ENCODE assay signal across 18 cellular contexts in the genomic region with DNA sequence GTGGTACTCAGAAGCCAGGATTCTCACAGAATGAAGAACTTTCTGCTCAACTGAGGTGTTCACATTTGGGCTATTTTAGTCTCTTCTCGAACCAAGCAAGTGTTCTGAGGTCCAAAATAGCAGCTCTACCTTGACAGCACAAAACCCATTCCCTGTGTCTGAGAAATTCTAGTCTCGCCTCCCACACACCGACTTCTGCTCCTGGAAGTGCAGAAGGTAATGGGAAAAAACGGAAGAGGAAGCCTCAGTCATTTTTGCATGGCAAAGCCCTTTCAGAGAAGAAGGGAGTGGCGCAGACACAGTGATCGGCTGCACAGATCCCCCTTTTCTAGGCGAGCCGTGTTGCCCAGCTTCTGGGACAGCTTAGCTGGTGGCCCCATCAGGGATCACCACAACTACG. TPM values are rescaled to one million over a fixed set of nuclear protein-coding genes. Genes with fewer than 3 reads are reported as not detected.
A peak's percentile ranks its signal among the peaks of the same experiment; 100 is the strongest.
DNase-seq lines count a peak whose midpoint lies in the region; TF ChIP-seq lines count a peak whose summit lies in the region.
"Had no signal": no experiment of that assay in that cellular context is flagged by ENCODE, and none has a peak within 500 bp of the region (broad histone marks: within the 10 kb centered on the region; RNA-seq: fewer than 3 reads in every experiment).

No MANE protein-coding gene starts in this region.

- DNase-seq in Karpas-422 (peak; percentile 16), head of caudate nucleus (peak in 35 of 42 donors; percentile 16 to 85 (median 55)), superior temporal gyrus (ENCODE audit: extremely low spot score) (peak; percentile 39), colonic mucosa (no peak), ureter (ENCODE audit: low spot score) (no peak)
- DNase-seq in activated T-cell treated with anti-CD3 and anti-CD28 coated beads, Interleukin-2, amount 50 U/mL, for 48 hours, result no peak
- DNase-seq: Calu3; CD4-positive, CD25-positive, alpha-beta regulatory T cell; CD8-positive, alpha-beta T cell; DMS53; DMS79 treated with DMSO at 0.1 percent for 48 hours; GF-D8; H9 had no signal

- intact Hi-C loops in head of caudate nucleus (cut with DNase I) (no loop called here), colonic mucosa (cut with DNase I) (no loop called here)

- H3K9me2 ChIP-seq in Karpas-422 (replicated peaks; ENCODE audit: insufficient read depth, low read length), result no peaks in the 10 kb centered on the region

- no peaks in the 10 kb centered on the region for H3K36me3 ChIP-seq in Karpas-422 (ENCODE audit: insufficient read depth, low read length)
- no peaks in the 10 kb centered on the region for H3K36me3 ChIP-seq in colonic mucosa

- no peak overlapping the region for H3K4me2 ChIP-seq in Karpas-422 (ENCODE audit: low read depth, low read length, poor library complexity, severe bottlenecking)
- H3K4me2 ChIP-seq: BLaER1, GM23338 had no signal

- H3K27me3 ChIP-seq in Karpas-422 (ENCODE audit: low read length) (no peaks in the 10 kb centered on the region), colonic mucosa (no peaks in the 10 kb centered on the region)
- H3K27me3 ChIP-seq: BLaER1 had no signal

- H2AFZ ChIP-seq in Karpas-422 (ENCODE audit: low read length), result no peak overlapping the region
- H2AFZ ChIP-seq: GM23338 had no signal

- H3K27ac ChIP-seq in Karpas-422 (ENCODE audit: low read length) (no peak overlapping the region), cingulate gyrus (ENCODE audit: low read depth, low read length) (peak overlapping the region; percentile 29), colonic mucosa (no peak overlapping the region)
- H3K27ac ChIP-seq: 22Rv1, BLaER1, C4-2B had no signal

- no peak overlapping the region for H3K9ac ChIP-seq in Karpas-422 (ENCODE audit: low read length)
- no peak overlapping the region for H3K9ac ChIP-seq in colonic mucosa (ENCODE audit: low read depth in 2 of 2, low read length in 2 of 2)
- H3K9ac ChIP-seq: BLaER1 had no signal

- H3K79me2 ChIP-seq in Karpas-422 (ENCODE audit: low read length), result no peaks in the 10 kb centered on the region

- TF ChIP-seq CTCF in colonic mucosa (IDR thresholded peaks at IDR 0.05), result no peak

- H3K4me1 ChIP-seq in Karpas-422 (ENCODE audit: low read length) (no peaks in the 10 kb centered on the region), colonic mucosa (no peaks in the 10 kb centered on the region)

- H4K20me1 ChIP-seq in Karpas-422 (ENCODE audit: insufficient read depth, low read depth, low read length), result no peaks in the 10 kb centered on the region
- H4K20me1 ChIP-seq: BLaER1 had no signal

- H3K4me3 ChIP-seq in Karpas-422 (ENCODE audit: low read length) (no peak overlapping the region), colonic mucosa (no peak overlapping the region)
- H3K4me3 ChIP-seq: BLaER1, GM23338 had no signal

- H3K9me3 ChIP-seq in Karpas-422 (ENCODE audit: low read length) (no peaks in the 10 kb centered on the region), colonic mucosa (no peaks in the 10 kb centered on the region)
- H3K9me3 ChIP-seq: BLaER1 had no signal

RNA-seq across cellular contexts. Expression of gene VPS33A, which starts 31.2 kb away (rescaled TPM):
- 13.7 and 20.3 TPM in 2 replicates for total RNA-seq in Karpas-422 (2014; rRNA removed; shearing (Covaris generic); ENCODE audit: low replicate concordance)
- total RNA-seq in colonic mucosa (10 to 100 TPM; 18.6 to 24.0 TPM), ureter (19.9 TPM)

Comparison
In these comparisons a context has a peak if more than half of its experiments do, and no peak if none do; other contexts are left out.
1. DNase-seq: peak in Karpas-422 (single experiment), head of caudate nucleus (35 of 42) and superior temporal gyrus (single experiment); none in activated T-cell treated with anti-CD3 and anti-CD28 coated beads, Interleukin-2, amount 50 U/mL, for 48 hours (0 of 2), colonic mucosa (single experiment) and ureter (single experiment).